ENCODE assay signal across 8 cellular contexts in genomic region chr7:73734619-73735525, GRCh38. TPM values are rescaled to one million over a fixed set of nuclear protein-coding genes. Genes with fewer than 3 reads are reported as not detected.
DNase-seq lines count a peak whose midpoint lies in the region; ATAC-seq and TF ChIP-seq lines count a peak whose summit lies in the region.

No MANE protein-coding gene starts in this region.

- no peaks in the 10 kb centered on the region for H3K9me3 ChIP-seq in heart left ventricle
- H3K9me3 ChIP-seq in gastrocnemius medialis = no peaks in the 10 kb centered on the region

- no peaks in the 10 kb centered on the region for H3K9me3 Mint-ChIP-seq in activated naive CD4-positive, alpha-beta T cell treated with anti-CD3 and anti-CD28 coated beads, Interleukin-2, amount 50 U/mL, for 72 hours

- TF ChIP-seq CTCF in heart left ventricle (IDR thresholded peaks at IDR 0.05) = peak; percentile 43 to 77 (median 62)
- TF ChIP-seq CTCF in gastrocnemius medialis (IDR thresholded peaks at IDR 0.05 in 4 of 5, conservative IDR thresholded peaks at IDR 0.05 in 1 of 5) = peak; percentile 22 to 63 (median 51)

- intact Hi-C loops in heart left ventricle (cut with DNase I) (loop anchor here in 3 of 10 donors (5.0 to 10.0 kb wide), 3 partner anchors 53 to 390 kb away; partner anchors contain the start of genes BUD23 (in 1 of the 3), DNAJC30 (in 1 of the 3) and VPS37D (in 1 of the 3)), gastrocnemius medialis (cut with DNase I; ENCODE audit: low total_unique reads) (loop anchor here (5.0 kb wide), 3 partner anchors 68 to 178 kb away; partner anchors contain the start of genes BCL7B, METTL27 and VPS37D)

- peak overlapping the region in 1 of 12 donors; percentile 40 for H3K27ac ChIP-seq in heart left ventricle
- H3K27ac ChIP-seq in gastrocnemius medialis = no peak overlapping the region

- H3K36me3 ChIP-seq in heart left ventricle (peaks cover 0 to 23% (median 16%) of the 10 kb centered on the region in 9 donors), gastrocnemius medialis (no peaks in the 10 kb centered on the region)

- TF ChIP-seq POLR2A in heart left ventricle (IDR thresholded peaks at IDR 0.05) = peak in 1 of 2 donors; percentile 24
- TF ChIP-seq POLR2A in gastrocnemius medialis (IDR thresholded peaks at IDR 0.05) = no peak

- 68 to 70% (median 69%) methylated on average over 14 to 16 of the region's 16 CpGs for WGBS in heart left ventricle, 4 donors

- peak; percentile 97 for DNase-seq in Caki2 (ENCODE audit: low read depth)
- peak; percentile 43 for DNase-seq in GOT3 (lab: John Stamatoyannopoulos, UW)
- DNase-seq in NCI-H1105 treated with DMSO at 0.1 percent for 48 hours (lab: John Stamatoyannopoulos, UW) = peak; percentile 82
- peak; percentile 83 for DNase-seq in SKM-1 (lab: John Stamatoyannopoulos, UW; ENCODE audit: unreplicated experiment)
- peak; percentile 77 to 87 for DNase-seq in activated naive CD4-positive, alpha-beta T cell treated with anti-CD3 and anti-CD28 coated beads, Interleukin-2, amount 50 U/mL, for 72 hours (ENCODE audit: low spot score in 2 of 2)
- peak; percentile 47 to 85 (median 67) for DNase-seq in heart left ventricle
- peak in 1 of 2 donors; percentile 51 for DNase-seq in gastrocnemius medialis

- in situ Hi-C loops in Caki2 (cut with HindIII; ENCODE audit: low pct_unique_long_range_greater_than_20kb, low sequenced_read_pairs) = no loop called here
- in situ Hi-C loops in gastrocnemius medialis (cut with MboI; ENCODE audit: low sequenced_read_pairs in 4 of 4) = no loop called here

- H3K27me3 ChIP-seq in heart left ventricle (no peaks in the 10 kb centered on the region), gastrocnemius medialis (no peaks in the 10 kb centered on the region)

- peak; percentile 51 to 57 for ATAC-seq in activated naive CD4-positive, alpha-beta T cell treated with anti-CD3 and anti-CD28 coated beads, Interleukin-2, amount 50 U/mL, for 72 hours
- ATAC-seq in heart left ventricle = peak in 3 of 4 donors; percentile 16 to 38 (median 33)
- no peak for ATAC-seq in gastrocnemius medialis
- no peak for ATAC-seq in GM18498 (IDR thresholded peaks at IDR 0.05; ENCODE audit: unreplicated experiment)

- H3K4me1 ChIP-seq in heart left ventricle = peaks cover 0 to 21% (median 13%) of the 10 kb centered on the region in 12 donors
- H3K4me1 ChIP-seq in gastrocnemius medialis = peaks cover 0 to 11% of the 10 kb centered on the region in 2 donors

- no peak overlapping the region for H3K4me3 ChIP-seq in heart left ventricle
- H3K4me3 ChIP-seq in gastrocnemius medialis = no peak overlapping the region

- H3K36me3 Mint-ChIP-seq in activated naive CD4-positive, alpha-beta T cell treated with anti-CD3 and anti-CD28 coated beads, Interleukin-2, amount 50 U/mL, for 72 hours = peaks cover 0 to 7% of the 10 kb centered on the region in 2 donors

- H3K27ac Mint-ChIP-seq in activated naive CD4-positive, alpha-beta T cell treated with anti-CD3 and anti-CD28 coated beads, Interleukin-2, amount 50 U/mL, for 72 hours = peak overlapping the region; percentile 22 to 61

RNA-seq across cellular contexts. Expression of gene ABHD11, which starts 3.7 kb away (rescaled TPM):
- 36.2 and 45.0 TPM in 2 replicates for total RNA-seq in Caki2 (2014; rRNA removed; shearing (Covaris generic); ENCODE audit: low replicate concordance)
- total RNA-seq in activated naive CD4-positive, alpha-beta T cell treated with anti-CD3 and anti-CD28 coated beads, Interleukin-2, amount 50 U/mL, for 72 hours = 10 to 100 TPM; 17.3 to 18.1 TPM
- 10 to 100 TPM; 17.9 to 36.9 (median 25.0) TPM for total RNA-seq in heart left ventricle
- 10 to 100 TPM; 21.0 to 27.7 TPM for polyA plus RNA-seq in heart left ventricle
- total RNA-seq in gastrocnemius medialis = 1 to 10 TPM; 3.2 to 9.4 (median 7.6) TPM

RNA-seq across cellular contexts. Expression of gene STX1A, which starts 15.4 kb away (rescaled TPM):
- 8.5 and 25.7 TPM in 2 replicates for total RNA-seq in Caki2 (2014; rRNA removed; shearing (Covaris generic); ENCODE audit: low replicate concordance)
- total RNA-seq in activated naive CD4-positive, alpha-beta T cell treated with anti-CD3 and anti-CD28 coated beads, Interleukin-2, amount 50 U/mL, for 72 hours = 10 to 100 TPM in 1 of 2 donors, 1 to 10 TPM in 1; 8.8 to 14.0 TPM
- 1 to 10 TPM; 1.1 to 3.6 (median 1.6) TPM for total RNA-seq in heart left ventricle
- polyA plus RNA-seq in heart left ventricle = 1 to 10 TPM; 1.8 to 2.4 TPM
- 1 to 10 TPM in 3 of 4 donors, under 1 TPM in 1; 0.83 to 8.1 (median 3.2) TPM for total RNA-seq in gastrocnemius medialis

RNA-seq across cellular contexts. Expression of gene CLDN3, which starts 35.2 kb away (rescaled TPM):
- 43.4 and 69.4 TPM in 2 replicates for total RNA-seq in Caki2 (2014; rRNA removed; shearing (Covaris generic); ENCODE audit: low replicate concordance)
- total RNA-seq in activated naive CD4-positive, alpha-beta T cell treated with anti-CD3 and anti-CD28 coated beads, Interleukin-2, amount 50 U/mL, for 72 hours = not detected
- total RNA-seq in heart left ventricle (not detected), gastrocnemius medialis (1 to 10 TPM in 1 of 4 donors, not detected in 3; 5.0 TPM)
- polyA plus RNA-seq in heart left ventricle = under 1 TPM in 1 of 2 donors, not detected in 1; 0.10 TPM

RNA-seq across cellular contexts. Expression of gene BUD23, which starts 51.5 kb away (rescaled TPM):
- total RNA-seq in Caki2 (2014; rRNA removed; shearing (Covaris generic); ENCODE audit: low replicate concordance) = 110 and 151 TPM in 2 replicates
- 10 to 100 TPM; 91.8 to 97.9 TPM for total RNA-seq in activated naive CD4-positive, alpha-beta T cell treated with anti-CD3 and anti-CD28 coated beads, Interleukin-2, amount 50 U/mL, for 72 hours
- 10 to 100 TPM; 57.4 to 94.1 (median 68.6) TPM for total RNA-seq in heart left ventricle
- polyA plus RNA-seq in heart left ventricle = 100 to 1,000 TPM; 106 to 150 TPM
- 100 to 1,000 TPM in 3 of 4 donors, 10 to 100 TPM in 1; 83.9 to 128 (median 114) TPM for total RNA-seq in gastrocnemius medialis

RNA-seq across cellular contexts. Expression of gene DNAJC30, which starts 51.6 kb away (rescaled TPM):
- 10.7 and 20.2 TPM in 2 replicates for total RNA-seq in Caki2 (2014; rRNA removed; shearing (Covaris generic); ENCODE audit: low replicate concordance)
- 1 to 10 TPM; 3.7 to 7.5 TPM for total RNA-seq in activated naive CD4-positive, alpha-beta T cell treated with anti-CD3 and anti-CD28 coated beads, Interleukin-2, amount 50 U/mL, for 72 hours
- 10 to 100 TPM in 6 of 9 donors, 1 to 10 TPM in 3; 6.8 to 21.1 (median 15.6) TPM for total RNA-seq in heart left ventricle
- polyA plus RNA-seq in heart left ventricle = 10 to 100 TPM in 1 of 2 donors, 1 to 10 TPM in 1; 7.2 to 14.0 TPM
- total RNA-seq in gastrocnemius medialis = 10 to 100 TPM in 1 of 4 donors, 1 to 10 TPM in 3; 3.9 to 10.5 (median 5.6) TPM

Comparison
In these comparisons a context has a peak if more than half of its experiments do, and no peak if none do; other contexts are left out.
1. ATAC-seq: peak in activated naive CD4-positive, alpha-beta T cell treated with anti-CD3 and anti-CD28 coated beads, Interleukin-2, amount 50 U/mL, for 72 hours (2 of 2) and heart left ventricle (3 of 4); none in gastrocnemius medialis (0 of 2) and GM18498 (single experiment).